In genomic region chr9:5714501-5715401, GRCh38 we compare ENCODE assay signal across 9 cellular contexts.
A peak's percentile ranks its signal among the peaks of the same experiment; 100 is the strongest.
DNase-seq lines count a peak whose midpoint lies in the region; ATAC-seq, FAIRE-seq and TF ChIP-seq lines count a peak whose summit lies in the region.
"Had no signal": no experiment of that assay in that cellular context is flagged by ENCODE, and none has a peak within 500 bp of the region (broad histone marks: within the 10 kb centered on the region; RNA-seq: fewer than 3 reads in every experiment).

No MANE protein-coding gene starts in this region.

- CTCF ChIA-PET in A549 (lab: Yijun Ruan, JAX) (interaction anchor here (1.2 kb wide), 1 partner anchor 65 kb away, joined by 3 read pairs; no protein-coding TSS in a partner anchor), SK-N-SH (lab: Yijun Ruan, JAX) (no interaction called here)

- WGBS in A549 (ENCODE audit: missing lambda C conversion rate): 66% methylated on average over 4 of the region's 4 CpGs
- 69% methylated on average over 4 of the region's 4 CpGs for WGBS in SK-N-SH (ENCODE audit: low lambda C conversion rate)
- 78% methylated on average over 4 of the region's 4 CpGs for WGBS in hepatocyte (ENCODE audit: low lambda C conversion rate, missing lambda C conversion rate)

- TF ChIP-seq RAD21 in A549 (conservative IDR thresholded peaks at IDR 0.05 in 1 of 2, IDR thresholded peaks at IDR 0.05 in 1 of 2): peak; percentile 44 to 46; a peak in 4 of 5 replicates
- peak; percentile 45 for TF ChIP-seq RAD21 in SK-N-SH (IDR thresholded peaks at IDR 0.05; ENCODE audit: low read length)

- H3F3A ChIP-seq in SK-N-SH (replicated peaks; ENCODE audit: insufficient read depth): peaks cover 43% of the 10 kb centered on the region

- no peak for TF ChIP-seq EP300 in A549 (IDR thresholded peaks at IDR 0.05)
- TF ChIP-seq EP300 in SK-N-SH (IDR thresholded peaks at IDR 0.05; ENCODE audit: borderline replicate concordance in 1 of 2, low read depth in 1 of 2, low read length in 1 of 2): no peak

- H3K79me2 ChIP-seq in SK-N-SH (ENCODE audit: insufficient read depth): peaks cover 32% of the 10 kb centered on the region; the same call in 1 of the 2 replicates
- H3K79me2 ChIP-seq in hepatocyte: peaks cover 6% of the 10 kb centered on the region

- H3K9ac ChIP-seq in SK-N-SH: no peak overlapping the region

- H3K4me2 ChIP-seq in A549 (no peak overlapping the region), SK-N-SH (no peak overlapping the region), hepatocyte (no peak overlapping the region)

- H4K20me1 ChIP-seq in SK-N-SH (ENCODE audit: insufficient read depth) (peaks cover 10% of the 10 kb centered on the region), hepatocyte (ENCODE audit: insufficient read depth, poor library complexity, severe bottlenecking) (no peaks in the 10 kb centered on the region)

- TF ChIP-seq CTCF in A549 (IDR thresholded peaks at IDR 0.05) (peak; percentile 42), SK-N-SH (IDR thresholded peaks at IDR 0.05) (peak; percentile 49), hepatocyte (IDR thresholded peaks at IDR 0.05; ENCODE audit: poor library complexity) (peak; percentile 41)

- ATAC-seq in A549 (peak; percentile 34 to 54; a peak in 3 of 6 replicates), HG03469 (IDR thresholded peaks at IDR 0.05; ENCODE audit: unreplicated experiment) (no peak), HG02973 (IDR thresholded peaks at IDR 0.05; ENCODE audit: unreplicated experiment) (no peak)

- DNase-seq in A549 (ENCODE audit: low read depth in 1 of 2, low spot score in 1 of 2): peak in 1 of 2 experiments; percentile 46
- DNase-seq in H54 (ENCODE audit: insufficient read length, low spot score): no peak
- no peak for DNase-seq in SK-N-SH
- peak; percentile 19 for DNase-seq in hepatocyte (ENCODE audit: low spot score)
- DNase-seq in NCI-H2107 treated with DMSO at 0.1 percent for 48 hours (lab: John Stamatoyannopoulos, UW; ENCODE audit: unreplicated experiment): no peak
- DNase-seq in COLO829 (ENCODE audit: low spot score): no peak
- DNase-seq: esophagus squamous epithelium had no signal

- FAIRE-seq in A549 (lab: Jason Lieb, UNC): peak; percentile 84
- FAIRE-seq in H54 (lab: Jason Lieb, UNC): peak; percentile 41

- POLR2A ChIA-PET in A549 (lab: Yijun Ruan, JAX): no interaction called here
- POLR2A ChIA-PET in SK-N-SH (lab: Yijun Ruan, JAX): no interaction called here

- H2AFZ ChIP-seq in SK-N-SH (ENCODE audit: low read depth) (no peak overlapping the region), hepatocyte (no peak overlapping the region)

- H3K9me3 ChIP-seq in A549: peaks cover 19% of the 10 kb centered on the region
- H3K9me3 ChIP-seq in SK-N-SH: peaks cover 7% of the 10 kb centered on the region; the same call in 1 of the 2 replicates
- H3K9me3 ChIP-seq in hepatocyte (ENCODE audit: low read depth): no peaks in the 10 kb centered on the region
- H3K9me3 ChIP-seq: esophagus squamous epithelium had no signal

- H3K36me3 ChIP-seq in SK-N-SH (replicated peaks in 1 of 2; ENCODE audit: control insufficient read depth in 1 of 2, insufficient read depth in 2 of 2, low read length in 1 of 2) (peaks cover 23 to 66% of the 10 kb centered on the region in 2 experiments), hepatocyte (replicated peaks; ENCODE audit: insufficient read depth, low read depth) (no peaks in the 10 kb centered on the region)

- TF ChIP-seq POLR2A in A549 (IDR thresholded peaks at IDR 0.05; ENCODE audit: low read length) (no peak), H54 (IDR thresholded peaks at IDR 0.05; ENCODE audit: low read depth, low read length) (no peak)

- H3K4me1 ChIP-seq in A549 (peaks cover 28% of the 10 kb centered on the region), SK-N-SH (ENCODE audit: control insufficient read depth in 1 of 2, insufficient read depth in 2 of 2, low read depth in 1 of 2, low read length in 1 of 2) (peaks cover 3 to 8% of the 10 kb centered on the region in 2 experiments; a peak in 3 of 4 replicates), hepatocyte (ENCODE audit: insufficient read depth) (peaks cover 8% of the 10 kb centered on the region)
- H3K4me1 ChIP-seq: esophagus squamous epithelium had no signal

- H3K27ac ChIP-seq in A549: no peak overlapping the region
- peak overlapping the region; percentile 24 to 34; a peak in 2 of 4 replicates for H3K27ac ChIP-seq in SK-N-SH (ENCODE audit: low read depth in 2 of 2, low read length in 1 of 2)
- no peak overlapping the region for H3K27ac ChIP-seq in hepatocyte
- H3K27ac ChIP-seq: esophagus squamous epithelium had no signal

- H3K4me3 ChIP-seq in A549 (no peak overlapping the region), SK-N-SH (ENCODE audit: low read depth in 2 of 2, low read length in 1 of 2) (no peak overlapping the region), hepatocyte (no peak overlapping the region)
- H3K4me3 ChIP-seq: esophagus squamous epithelium had no signal

- H3K27me3 ChIP-seq in SK-N-SH (ENCODE audit: insufficient read depth) (no peaks in the 10 kb centered on the region), hepatocyte (no peaks in the 10 kb centered on the region)
- H3K27me3 ChIP-seq: esophagus squamous epithelium had no signal

- H3K9me2 ChIP-seq in SK-N-SH: no peaks in the 10 kb centered on the region
- H3K9me2 ChIP-seq in hepatocyte (replicated peaks; ENCODE audit: insufficient read depth): no peaks in the 10 kb centered on the region

TF ChIP-seq in A549, 52 proteins besides CTCF, POLR2A, EP300 and RAD21:
- TF ChIP-seq SMC3 (IDR thresholded peaks at IDR 0.05) (peak; percentile 56; the same call in 2 of the 3 replicates), MYC (IDR thresholded peaks at IDR 0.05; ENCODE audit: borderline replicate concordance, low read length) (no peak), ESRRA (IDR thresholded peaks at IDR 0.05; ENCODE audit: borderline replicate concordance, low read length) (no peak), ZFP36 (IDR thresholded peaks at IDR 0.05; ENCODE audit: borderline replicate concordance, partially characterized antibody) (no peak), FOXS1 (CRISPR knock-in tag; IDR thresholded peaks at IDR 0.05) (no peak)
TF ChIP-seq in A549: peak in this region for 1.

TF ChIP-seq in SK-N-SH, 30 proteins besides CTCF, POLR2A, EP300 and RAD21:
- TF ChIP-seq NRF1 (IDR thresholded peaks at IDR 0.05; ENCODE audit: low read depth, low read length) (no peak), SMC3 (IDR thresholded peaks at IDR 0.05; ENCODE audit: low read depth, low read length) (peak; percentile 16; the same call in 1 of the 2 replicates), JUND (IDR thresholded peaks at IDR 0.05) (0 out of 2 replicates have a peak, but pooled peaks have one; percentile 10), YY1 (IDR thresholded peaks at IDR 0.05; ENCODE audit: low read depth) (0 out of 2 replicates have a peak, but pooled peaks have one; percentile 16), PBX3 (IDR thresholded peaks at IDR 0.05) (peak; percentile 44; the same call in 1 of the 2 replicates), ELF1 (IDR thresholded peaks at IDR 0.05) (no peak)

Comparison
In these comparisons a context has a peak if more than half of its experiments do, and no peak if none do; other contexts are left out.
1. ATAC-seq: peak in A549 (2 of 2); none in HG03469 (single experiment) and HG02973 (single experiment).
2. H3K27ac ChIP-seq: peak in SK-N-SH (2 of 2); none in A549 (0 of 2) and hepatocyte (single experiment).
3. Of the 12 proteins assayed by ChIP-seq in both A549 and SK-N-SH: peak only in A549: none; only in SK-N-SH: PBX3; in both: CTCF, RAD21 and SMC3; in neither: 8.
4. Peak in every context shown above with its lines, with median percentiles within 50 percentile points of each other: CTCF ChIP-seq.